Comparison of ENCODE assay signal across 23 cellular contexts in the genomic region with DNA sequence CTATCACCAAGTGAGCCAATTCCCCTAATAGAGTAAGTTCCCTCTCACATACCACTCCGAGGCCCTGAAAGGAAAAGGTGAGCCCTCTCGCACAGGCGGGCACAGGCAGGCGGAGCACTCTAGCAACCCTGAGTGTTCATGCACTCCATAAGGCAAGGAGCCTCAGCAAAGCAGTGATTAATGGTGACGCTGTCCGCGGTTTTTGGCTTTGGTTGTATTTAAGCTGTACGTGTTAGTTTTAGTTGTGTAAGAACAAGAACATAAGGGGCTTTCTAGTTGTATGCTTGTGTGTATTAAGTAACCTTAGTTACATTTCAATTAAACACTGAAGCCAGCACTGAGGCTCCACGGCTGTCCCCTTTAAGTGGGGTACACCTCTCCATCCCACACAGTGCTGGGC. TPM values are rescaled to one million over a fixed set of nuclear protein-coding genes. Genes with fewer than 3 reads are reported as not detected.
A peak's percentile ranks its signal among the peaks of the same experiment; 100 is the strongest.
DNase-seq lines count a peak whose midpoint lies in the region; ATAC-seq and TF ChIP-seq lines count a peak whose summit lies in the region.
"Had no signal": no experiment of that assay in that cellular context is flagged by ENCODE, and none has a peak within 500 bp of the region (broad histone marks: within the 10 kb centered on the region; RNA-seq: fewer than 3 reads in every experiment).

No MANE protein-coding gene starts in this region.

- H3K9ac ChIP-seq in neural progenitor cell, result no peak overlapping the region

- H3K4me3 Mint-ChIP-seq in GM23338 (no peak overlapping the region), neural progenitor cell (no peak overlapping the region)
- no peak overlapping the region for H3K4me3 Mint-ChIP-seq in activated CD8-positive, alpha-beta memory T cell treated with anti-CD3 and anti-CD28 coated beads, Interleukin-2, amount 10 ng/mL, durations not matched to agents 7 days and 5 days
- no peak overlapping the region for H3K4me3 Mint-ChIP-seq in activated naive CD8-positive, alpha-beta T cell treated with anti-CD3 and anti-CD28 coated beads for 36 hours
- H3K4me3 Mint-ChIP-seq: activated naive CD8-positive, alpha-beta T cell treated with anti-CD3 and anti-CD28 coated beads, Interleukin-2, amount 10 ng/mL, durations not matched to agents 7 days and 5 days; memory B cell; naive thymus-derived CD4-positive, alpha-beta T cell; T-helper 2 cell treated with Interferon-gamma antibody and Interleukin-4, amounts not matched to agents 5 μg/mL and 100 μg/mL, for 36 hours had no signal

- H3K79me2 ChIP-seq in GM23338 (replicated peaks; ENCODE audit: insufficient read depth), result peaks cover 23% of the 10 kb centered on the region
- H3K79me2 ChIP-seq in neural progenitor cell (ENCODE audit: low read depth), result peaks cover 39% of the 10 kb centered on the region

- no peak for ATAC-seq in GM23338
- ATAC-seq in activated CD8-positive, alpha-beta memory T cell treated with anti-CD3 and anti-CD28 coated beads, Interleukin-2, amount 10 ng/mL, durations not matched to agents 7 days and 5 days, result no peak
- ATAC-seq: naive thymus-derived CD4-positive, alpha-beta T cell had no signal

- H2AFZ ChIP-seq in GM23338 (no peak overlapping the region), neural progenitor cell (replicated peaks) (no peak overlapping the region)

- peak overlapping the region; percentile 87 for H3K27ac Mint-ChIP-seq in GM23338
- peak overlapping the region; percentile 83 for H3K27ac Mint-ChIP-seq in neural progenitor cell
- no peak overlapping the region for H3K27ac Mint-ChIP-seq in activated CD8-positive, alpha-beta memory T cell treated with anti-CD3 and anti-CD28 coated beads, Interleukin-2, amount 10 ng/mL, durations not matched to agents 7 days and 5 days
- no peak overlapping the region for H3K27ac Mint-ChIP-seq in activated naive CD8-positive, alpha-beta T cell treated with anti-CD3 and anti-CD28 coated beads for 36 hours
- H3K27ac Mint-ChIP-seq: activated naive CD8-positive, alpha-beta T cell treated with anti-CD3 and anti-CD28 coated beads, Interleukin-2, amount 10 ng/mL, durations not matched to agents 7 days and 5 days; memory B cell; T-helper 2 cell treated with Interferon-gamma antibody and Interleukin-4, amounts not matched to agents 5 μg/mL and 100 μg/mL, for 36 hours had no signal

- H3K4me3 ChIP-seq in GM23338, result no peak overlapping the region
- no peak overlapping the region for H3K4me3 ChIP-seq in fibroblast of mammary gland (ENCODE audit: control insufficient read depth, low read depth, low read length)
- no peak overlapping the region for H3K4me3 ChIP-seq in neural progenitor cell
- H3K4me3 ChIP-seq: smooth muscle cell, uterus had no signal

- H3K9me3 ChIP-seq in neural progenitor cell (ENCODE audit: low read depth), result no peaks in the 10 kb centered on the region
- H3K9me3 ChIP-seq: uterus had no signal

- peaks cover 23% of the 10 kb centered on the region for H3K36me3 Mint-ChIP-seq in GM23338 (ENCODE audit: low read depth)
- H3K36me3 Mint-ChIP-seq in neural progenitor cell, result peaks cover 29% of the 10 kb centered on the region
- H3K36me3 Mint-ChIP-seq in activated CD8-positive, alpha-beta memory T cell treated with anti-CD3 and anti-CD28 coated beads, Interleukin-2, amount 10 ng/mL, durations not matched to agents 7 days and 5 days, result no peaks in the 10 kb centered on the region
- H3K36me3 Mint-ChIP-seq in activated naive CD8-positive, alpha-beta T cell treated with anti-CD3 and anti-CD28 coated beads for 36 hours, result peaks cover 2% of the 10 kb centered on the region

- H3K36me3 ChIP-seq in GM23338 (ENCODE audit: insufficient read depth) (no peaks in the 10 kb centered on the region), neural progenitor cell (no peaks in the 10 kb centered on the region)
- H3K36me3 ChIP-seq: uterus had no signal

- CTCF ChIA-PET in activated CD8-positive, alpha-beta memory T cell treated with anti-CD3 and anti-CD28 coated beads, Interleukin-2, amount 10 ng/mL, durations not matched to agents 7 days and 5 days (lab: Charles Lee), result interaction anchor here (1.6 kb wide), 1 partner anchor 17 kb away, joined by 4 read pairs; no protein-coding TSS in a partner anchor

- H3K27me3 Mint-ChIP-seq in GM23338 (ENCODE audit: insufficient read depth, low read depth, poor library complexity) (peaks cover 4% of the 10 kb centered on the region), neural progenitor cell (ENCODE audit: insufficient read depth, low read depth) (no peaks in the 10 kb centered on the region)
- no peaks in the 10 kb centered on the region for H3K27me3 Mint-ChIP-seq in activated CD8-positive, alpha-beta memory T cell treated with anti-CD3 and anti-CD28 coated beads, Interleukin-2, amount 10 ng/mL, durations not matched to agents 7 days and 5 days
- no peaks in the 10 kb centered on the region for H3K27me3 Mint-ChIP-seq in activated naive CD8-positive, alpha-beta T cell treated with anti-CD3 and anti-CD28 coated beads for 36 hours
- H3K27me3 Mint-ChIP-seq: activated naive CD8-positive, alpha-beta T cell treated with anti-CD3 and anti-CD28 coated beads, Interleukin-2, amount 10 ng/mL, durations not matched to agents 7 days and 5 days; memory B cell; naive thymus-derived CD4-positive, alpha-beta T cell had no signal

- DNase-seq in GM23338 (ENCODE audit: low spot score) (no peak), amniotic epithelial cell (ENCODE audit: low read depth) (peak; percentile 43), fibroblast of mammary gland (ENCODE audit: low read depth) (peak; percentile 42), neural progenitor cell (ENCODE audit: low spot score) (no peak), COR-L47 (lab: John Stamatoyannopoulos, UW) (no peak), UCSD-AML1 (lab: John Stamatoyannopoulos, UW; ENCODE audit: unreplicated experiment) (no peak)
- no peak for DNase-seq in activated CD8-positive, alpha-beta memory T cell treated with anti-CD3 and anti-CD28 coated beads, Interleukin-2, amount 10 ng/mL, durations not matched to agents 7 days and 5 days
- no peak for DNase-seq in activated naive CD8-positive, alpha-beta T cell treated with anti-CD3 and anti-CD28 coated beads for 36 hours
- DNase-seq: ACHN; activated CD8-positive, alpha-beta memory T cell treated with anti-CD3 and anti-CD28 coated beads for 24 hours; activated naive CD8-positive, alpha-beta T cell treated with anti-CD3 and anti-CD28 coated beads, Interleukin-2, amount 10 ng/mL, durations not matched to agents 7 days and 5 days; GDM1; GOT3; islet precursor cell; naive thymus-derived CD4-positive, alpha-beta T cell; NCI-H1417 treated with DMSO at 0.1 percent for 48 hours; NCI-H748 treated with DMSO at 0.1 percent for 48 hours; stimulated activated CD4-positive, alpha-beta T cell treated with anti-CD3 and anti-CD28 coated beads, Interleukin-4, amount 100 ng/mL, for 4 hours; uterus had no signal

- H3K27ac ChIP-seq in GM23338 (ENCODE audit: low read depth), result no peak overlapping the region
- no peak overlapping the region for H3K27ac ChIP-seq in neural progenitor cell
- H3K27ac ChIP-seq: C4-2B, uterus had no signal

- H3F3A ChIP-seq in GM23338 (replicated peaks; ENCODE audit: low read depth), result no peaks in the 10 kb centered on the region
- H3F3A ChIP-seq in neural progenitor cell (ENCODE audit: low read depth), result peaks cover 9% of the 10 kb centered on the region

- no peaks in the 10 kb centered on the region for H3K4me1 ChIP-seq in GM23338 (ENCODE audit: insufficient read depth)
- H3K4me1 ChIP-seq in neural progenitor cell, result peaks cover 20% of the 10 kb centered on the region
- H3K4me1 ChIP-seq: uterus had no signal

- H4K20me1 ChIP-seq in GM23338 (replicated peaks; ENCODE audit: insufficient read depth) (no peaks in the 10 kb centered on the region), neural progenitor cell (ENCODE audit: low read depth) (peaks cover 37% of the 10 kb centered on the region)

- no peak for TF ChIP-seq CTCF in GM23338 (conservative IDR thresholded peaks at IDR 0.05; ENCODE audit: low read depth in 2 of 2)
- TF ChIP-seq CTCF in fibroblast of mammary gland (conservative IDR thresholded peaks at IDR 0.05; ENCODE audit: control insufficient read depth, insufficient read depth, low read depth, low read length), result no peak
- no peak for TF ChIP-seq CTCF in neural progenitor cell (IDR thresholded peaks at IDR 0.05)

- H3K9me2 ChIP-seq in GM23338 (ENCODE audit: insufficient read depth), result no peaks in the 10 kb centered on the region

- H3K4me2 ChIP-seq in GM23338 (no peak overlapping the region), neural progenitor cell (no peak overlapping the region)
- H3K4me2 ChIP-seq: smooth muscle cell had no signal

- H3K9me3 Mint-ChIP-seq in GM23338, result no peaks in the 10 kb centered on the region
- H3K9me3 Mint-ChIP-seq in neural progenitor cell, result no peaks in the 10 kb centered on the region
- no peaks in the 10 kb centered on the region for H3K9me3 Mint-ChIP-seq in activated CD8-positive, alpha-beta memory T cell treated with anti-CD3 and anti-CD28 coated beads, Interleukin-2, amount 10 ng/mL, durations not matched to agents 7 days and 5 days (ENCODE audit: low read depth)
- no peaks in the 10 kb centered on the region for H3K9me3 Mint-ChIP-seq in activated naive CD8-positive, alpha-beta T cell treated with anti-CD3 and anti-CD28 coated beads for 36 hours
- H3K9me3 Mint-ChIP-seq: activated naive CD8-positive, alpha-beta T cell treated with anti-CD3 and anti-CD28 coated beads, Interleukin-2, amount 10 ng/mL, durations not matched to agents 7 days and 5 days; memory B cell; T-helper 2 cell treated with Interferon-gamma antibody and Interleukin-4, amounts not matched to agents 5 μg/mL and 100 μg/mL, for 36 hours had no signal

- no peaks in the 10 kb centered on the region for H3K27me3 ChIP-seq in GM23338 (ENCODE audit: insufficient read depth)
- H3K27me3 ChIP-seq in neural progenitor cell, result no peaks in the 10 kb centered on the region
- H3K27me3 ChIP-seq: uterus had no signal

- H3K4me1 Mint-ChIP-seq in GM23338, result peaks cover 23% of the 10 kb centered on the region
- peaks cover 37% of the 10 kb centered on the region for H3K4me1 Mint-ChIP-seq in neural progenitor cell
- H3K4me1 Mint-ChIP-seq in activated CD8-positive, alpha-beta memory T cell treated with anti-CD3 and anti-CD28 coated beads, Interleukin-2, amount 10 ng/mL, durations not matched to agents 7 days and 5 days, result no peaks in the 10 kb centered on the region
- H3K4me1 Mint-ChIP-seq in activated naive CD8-positive, alpha-beta T cell treated with anti-CD3 and anti-CD28 coated beads for 36 hours, result peaks cover 5% of the 10 kb centered on the region

TF ChIP-seq in GM23338, 12 proteins besides CTCF, POLR2A, EP300 and RAD21 (continues in another document):
- TF ChIP-seq EZH2 (IDR thresholded peaks at IDR 0.05; ENCODE audit: low read depth, unreplicated experiment), result no peak
- TF ChIP-seq STAT1 (IDR thresholded peaks at IDR 0.05; ENCODE audit: unreplicated experiment), result no peak
- no peak for TF ChIP-seq POLR2AphosphoS5 (IDR thresholded peaks at IDR 0.05; ENCODE audit: low read depth)

RNA-seq across cellular contexts. Expression of a gene that starts 33.1 kb away (rescaled TPM):
- total RNA-seq in GM23338 (2014; rRNA removed; shearing (Covaris generic)), result 28.5 and 38.3 TPM in 2 replicates
- polyA plus RNA-seq in GM23338 (2016; fragmentation: Nextera tagmentation; extraction: Ambion mirVana), result 5.2 and 5.8 TPM in 2 replicates
- total RNA-seq in neural progenitor cell (ENCODE audit: low replicate concordance), result 12.1 and 25.3 TPM in 2 replicates
- total RNA-seq in activated CD8-positive, alpha-beta memory T cell treated with anti-CD3 and anti-CD28 coated beads, Interleukin-2, amount 10 ng/mL, durations not matched to agents 7 days and 5 days, result 1 to 10 TPM; 4.3 to 4.5 TPM
- 1 to 10 TPM; 2.9 to 3.7 TPM for total RNA-seq in activated naive CD8-positive, alpha-beta T cell treated with anti-CD3 and anti-CD28 coated beads for 36 hours

Comparison
In these comparisons a context has a peak if more than half of its experiments do, and no peak if none do; other contexts are left out.
1. DNase-seq: peak in amniotic epithelial cell (single experiment) and fibroblast of mammary gland (single experiment); none in GM23338 (single experiment), neural progenitor cell (single experiment), activated CD8-positive, alpha-beta memory T cell treated with anti-CD3 and anti-CD28 coated beads, Interleukin-2, amount 10 ng/mL, durations not matched to agents 7 days and 5 days (single experiment), activated naive CD8-positive, alpha-beta T cell treated with anti-CD3 and anti-CD28 coated beads for 36 hours (single experiment), COR-L47 (single experiment) and UCSD-AML1 (single experiment).
2. H3K27ac Mint-ChIP-seq: peak in GM23338 (single experiment) and neural progenitor cell (single experiment); none in activated CD8-positive, alpha-beta memory T cell treated with anti-CD3 and anti-CD28 coated beads, Interleukin-2, amount 10 ng/mL, durations not matched to agents 7 days and 5 days (single experiment) and activated naive CD8-positive, alpha-beta T cell treated with anti-CD3 and anti-CD28 coated beads for 36 hours (single experiment).